11 cellular contexts compared by ENCODE assay signal in genomic region chr11:76668362-76669155, GRCh38. TPM values are rescaled to one million over a fixed set of nuclear protein-coding genes. Genes with fewer than 3 reads are reported as not detected.
DNase-seq lines count a peak whose midpoint lies in the region; ATAC-seq and TF ChIP-seq lines count a peak whose summit lies in the region.
"Had no signal": no experiment of that assay in that cellular context is flagged by ENCODE, and none has a peak within 500 bp of the region (broad histone marks: within the 10 kb centered on the region; RNA-seq: fewer than 3 reads in every experiment).

No MANE protein-coding gene starts in this region.

- peaks cover 13 to 36% of the 10 kb centered on the region in 2 donors for H3K4me1 ChIP-seq in naive thymus-derived CD4-positive, alpha-beta T cell (ENCODE audit: control insufficient read depth in 2 of 2, insufficient read depth in 2 of 2, low read length in 2 of 2)
- H3K4me1 ChIP-seq in transverse colon: peaks cover 6 to 34% (median 27%) of the 10 kb centered on the region in 4 donors

- no peak overlapping the region for H3K27ac Mint-ChIP-seq in activated CD4-positive, alpha-beta T cell treated with anti-CD3 and anti-CD28 coated beads for 36 hours
- no peak overlapping the region for H3K27ac Mint-ChIP-seq in effector memory CD8-positive, alpha-beta T cell
- no peak overlapping the region for H3K27ac Mint-ChIP-seq in naive thymus-derived CD4-positive, alpha-beta T cell

- in situ Hi-C loops in transverse colon (cut with MboI; ENCODE audit: low pct_ligation_motif_present in 1 of 4, low pct_unique_long_range_greater_than_20kb in 1 of 4, low sequenced_read_pairs in 3 of 4): no loop called here

- CTCF ChIA-PET in activated CD4-positive, alpha-beta T cell treated with anti-CD3 and anti-CD28 coated beads for 36 hours (lab: Charles Lee): interaction anchor here (0.6 to 1.8 kb wide), 3 partner anchors 18 to 265 kb away, joined by 3 to 4 read pairs (median 3); no protein-coding TSS in a partner anchor
- CTCF ChIA-PET in naive thymus-derived CD4-positive, alpha-beta T cell (lab: Charles Lee): no interaction called here

- H3K27me3 Mint-ChIP-seq in activated CD4-positive, alpha-beta T cell treated with anti-CD3 and anti-CD28 coated beads for 36 hours: peaks cover 29% of the 10 kb centered on the region
- H3K27me3 Mint-ChIP-seq in effector memory CD8-positive, alpha-beta T cell: no peaks in the 10 kb centered on the region
- H3K27me3 Mint-ChIP-seq in naive thymus-derived CD4-positive, alpha-beta T cell: peaks cover 29 to 36% (median 32%) of the 10 kb centered on the region in 5 donors

- intact Hi-C loops in activated CD4-positive, alpha-beta T cell treated with anti-CD3 and anti-CD28 coated beads for 36 hours (cut with DNase I, micrococcal nuclease): no loop called here
- intact Hi-C loops in naive thymus-derived CD4-positive, alpha-beta T cell (cut with micrococcal nuclease): no loop called here
- intact Hi-C loops in transverse colon (cut with DNase I; ENCODE audit: low total_unique reads): no loop called here

- TF ChIP-seq POLR2A in transverse colon (IDR thresholded peaks at IDR 0.05): no peak

- no peak overlapping the region for H3K27ac ChIP-seq in naive thymus-derived CD4-positive, alpha-beta T cell (ENCODE audit: low read depth, low read length)
- peak overlapping the region; percentile 37 to 75 (median 38) for H3K27ac ChIP-seq in transverse colon

- DNase-seq in activated CD4-positive, alpha-beta T cell treated with anti-CD3 and anti-CD28 coated beads for 36 hours: no peak
- no peak for DNase-seq in activated CD4-positive, alpha-beta T cell treated with anti-CD3 and anti-CD28 coated beads for 48 hours
- DNase-seq in effector memory CD8-positive, alpha-beta T cell: no peak
- DNase-seq in naive thymus-derived CD4-positive, alpha-beta T cell: no peak
- DNase-seq in transverse colon: peak; percentile 6
- no peak for DNase-seq in NCI-H1694 treated with DMSO at 0.1 percent for 48 hours (lab: John Stamatoyannopoulos, UW)
- DNase-seq: effector CD4-positive, alpha-beta T cell; NCI-H1105 treated with DMSO at 0.1 percent for 48 hours; stimulated activated CD4-positive, alpha-beta T cell treated with anti-CD3 and anti-CD28 coated beads, Interleukin-2, amount 100 ng/mL, for 24 hours had no signal

- ATAC-seq in activated CD4-positive, alpha-beta T cell treated with anti-CD3 and anti-CD28 coated beads for 36 hours: no peak
- no peak for ATAC-seq in effector memory CD8-positive, alpha-beta T cell (replicated peaks)
- ATAC-seq in naive thymus-derived CD4-positive, alpha-beta T cell: no peak
- ATAC-seq in HG02623 (IDR thresholded peaks at IDR 0.05; ENCODE audit: unreplicated experiment) (no peak), HG03175 (IDR thresholded peaks at IDR 0.05; ENCODE audit: unreplicated experiment) (no peak)

- H3K9me3 Mint-ChIP-seq in activated CD4-positive, alpha-beta T cell treated with anti-CD3 and anti-CD28 coated beads for 36 hours (ENCODE audit: low read depth): no peaks in the 10 kb centered on the region
- no peaks in the 10 kb centered on the region for H3K9me3 Mint-ChIP-seq in effector memory CD8-positive, alpha-beta T cell
- peaks cover 0 to 2% (median 0%) of the 10 kb centered on the region in 11 donors for H3K9me3 Mint-ChIP-seq in naive thymus-derived CD4-positive, alpha-beta T cell

- H3K27me3 ChIP-seq in naive thymus-derived CD4-positive, alpha-beta T cell (ENCODE audit: control insufficient read depth in 2 of 2, insufficient read depth in 2 of 2, low read length in 2 of 2): peaks cover 0 to 7% of the 10 kb centered on the region in 2 donors
- peaks cover 12% of the 10 kb centered on the region for H3K27me3 ChIP-seq in transverse colon

- POLR2A ChIA-PET in activated CD4-positive, alpha-beta T cell treated with anti-CD3 and anti-CD28 coated beads for 36 hours (lab: Charles Lee): no interaction called here
- POLR2A ChIA-PET in naive thymus-derived CD4-positive, alpha-beta T cell (lab: Charles Lee): no interaction called here

- no peak overlapping the region for H3K4me3 ChIP-seq in naive thymus-derived CD4-positive, alpha-beta T cell (ENCODE audit: low read length)
- H3K4me3 ChIP-seq in transverse colon: peak overlapping the region in 2 of 4 donors; percentile 4 to 63

- H3K4me3 Mint-ChIP-seq in activated CD4-positive, alpha-beta T cell treated with anti-CD3 and anti-CD28 coated beads for 36 hours: peak overlapping the region; percentile 14
- peak overlapping the region; percentile 2 to 45 for H3K4me3 Mint-ChIP-seq in effector memory CD8-positive, alpha-beta T cell
- H3K4me3 Mint-ChIP-seq in naive thymus-derived CD4-positive, alpha-beta T cell: peak overlapping the region in 7 of 10 donors; percentile 36 to 78 (median 58)

- TF ChIP-seq CTCF in transverse colon (IDR thresholded peaks at IDR 0.05): no peak

- TF ChIP-seq EP300 in transverse colon (IDR thresholded peaks at IDR 0.05; ENCODE audit: low read depth): no peak

- peaks cover 28% of the 10 kb centered on the region for H3K4me1 Mint-ChIP-seq in activated CD4-positive, alpha-beta T cell treated with anti-CD3 and anti-CD28 coated beads for 36 hours
- H3K4me1 Mint-ChIP-seq in effector memory CD8-positive, alpha-beta T cell (ENCODE audit: low read depth in 2 of 2): peaks cover 37 to 38% of the 10 kb centered on the region in 2 donors
- peaks cover 18 to 49% (median 36%) of the 10 kb centered on the region in 7 donors for H3K4me1 Mint-ChIP-seq in naive thymus-derived CD4-positive, alpha-beta T cell

- no peaks in the 10 kb centered on the region for H3K36me3 ChIP-seq in naive thymus-derived CD4-positive, alpha-beta T cell (ENCODE audit: control insufficient read depth in 2 of 3, insufficient read depth in 3 of 3, low read length in 3 of 3)
- H3K36me3 ChIP-seq in transverse colon: no peaks in the 10 kb centered on the region

- H3K9me3 ChIP-seq in naive thymus-derived CD4-positive, alpha-beta T cell (ENCODE audit: control insufficient read depth in 2 of 3, low read length in 3 of 3): no peaks in the 10 kb centered on the region
- no peaks in the 10 kb centered on the region for H3K9me3 ChIP-seq in transverse colon

- WGBS in transverse colon (ENCODE audit: low coverage in 1 of 2), 2 donors: 72% methylated on average over 3 of the region's 3 CpGs; no CpG with 5 or more reads in 1 of the 2 donors

- H3K36me3 Mint-ChIP-seq in activated CD4-positive, alpha-beta T cell treated with anti-CD3 and anti-CD28 coated beads for 36 hours (ENCODE audit: low read depth): no peaks in the 10 kb centered on the region
- H3K36me3 Mint-ChIP-seq in effector memory CD8-positive, alpha-beta T cell (ENCODE audit: insufficient read depth): peaks cover 8% of the 10 kb centered on the region
- peaks cover 0 to 6% (median 0%) of the 10 kb centered on the region in 5 donors for H3K36me3 Mint-ChIP-seq in naive thymus-derived CD4-positive, alpha-beta T cell

RNA-seq across cellular contexts. Expression of gene LRRC32, which starts 2.0 kb away (rescaled TPM):
- total RNA-seq in activated CD4-positive, alpha-beta T cell treated with anti-CD3 and anti-CD28 coated beads for 36 hours: 1 to 10 TPM; 4.7 to 5.7 TPM
- total RNA-seq in naive thymus-derived CD4-positive, alpha-beta T cell: 1 to 10 TPM in 1 of 5 experiments, under 1 TPM in 3, not detected in 1; 0.08 to 4.5 (median 0.61) TPM
- polyA plus RNA-seq in naive thymus-derived CD4-positive, alpha-beta T cell: not detected
- total RNA-seq in transverse colon: 10 to 100 TPM in 1 of 4 donors, 1 to 10 TPM in 3; 5.1 to 11.5 (median 9.1) TPM
